Comparison of ENCODE assay signal across 11 cellular contexts in genomic region chr2:201887851-201888451, GRCh38.
DNase-seq lines count a peak whose midpoint lies in the region; ATAC-seq and TF ChIP-seq lines count a peak whose summit lies in the region.
"Had no signal": no experiment of that assay in that cellular context is flagged by ENCODE, and none has a peak within 500 bp of the region (broad histone marks: within the 10 kb centered on the region; RNA-seq: fewer than 3 reads in every experiment).

No MANE protein-coding gene starts in this region.

- no peaks in the 10 kb centered on the region for H3K36me3 Mint-ChIP-seq in neural crest cell (ENCODE audit: low read depth)
- H3K36me3 Mint-ChIP-seq: stimulated activated memory B cell treated with anti-CD40 and anti-IgM and Interleukin-4, amounts not matched to agents 10 μg/mL and 1 μg/mL and 100 μg/mL, for 72 hours had no signal

- no peak overlapping the region for H3K9ac ChIP-seq in endocrine pancreas (ENCODE audit: control insufficient read depth, insufficient read depth, low read length)

- H3K36me3 ChIP-seq in endocrine pancreas (ENCODE audit: control insufficient read depth, insufficient read depth, low read length), result no peaks in the 10 kb centered on the region
- H3K36me3 ChIP-seq: Peyer's patch had no signal

- H3K27ac Mint-ChIP-seq in neural crest cell (ENCODE audit: unreplicated experiment), result no peak overlapping the region
- H3K27ac Mint-ChIP-seq: CD4-positive, alpha-beta T cell; stimulated activated memory B cell treated with anti-CD40 and anti-IgM and Interleukin-4, amounts not matched to agents 10 μg/mL and 1 μg/mL and 100 μg/mL, for 72 hours had no signal

- H3K9me3 Mint-ChIP-seq in neural crest cell, result no peaks in the 10 kb centered on the region
- H3K9me3 Mint-ChIP-seq: CD4-positive, alpha-beta T cell; stimulated activated memory B cell treated with anti-CD40 and anti-IgM and Interleukin-4, amounts not matched to agents 10 μg/mL and 1 μg/mL and 100 μg/mL, for 72 hours had no signal

- DNase-seq in AG10803 (ENCODE audit: low read depth), result peak; percentile 20
- DNase-seq in NCI-H1436 treated with DMSO at 0.1 percent for 48 hours (lab: John Stamatoyannopoulos, UW), result peak; percentile 72
- no peak for DNase-seq in neural crest cell (ENCODE audit: low read depth, low spot score)
- DNase-seq in amygdala (lab: John Stamatoyannopoulos, UW), result no peak
- no peak for DNase-seq in germinal center (ENCODE audit: low spot score)
- DNase-seq: CD4-positive, alpha-beta T cell; Peyer's patch had no signal

- H3K27me3 Mint-ChIP-seq in neural crest cell (ENCODE audit: low read depth), result no peaks in the 10 kb centered on the region

- no peak for TF ChIP-seq CTCF in AG10803 (conservative IDR thresholded peaks at IDR 0.05; ENCODE audit: low read length)
- TF ChIP-seq CTCF in neural crest cell (conservative IDR thresholded peaks at IDR 0.05), result no peak

- peaks cover 54% of the 10 kb centered on the region for H3K4me1 Mint-ChIP-seq in neural crest cell
- H3K4me1 Mint-ChIP-seq: stimulated activated memory B cell treated with anti-CD40 and anti-IgM and Interleukin-4, amounts not matched to agents 10 μg/mL and 1 μg/mL and 100 μg/mL, for 72 hours had no signal

- H3K9me3 ChIP-seq in endocrine pancreas (ENCODE audit: control insufficient read depth, low read length), result no peaks in the 10 kb centered on the region
- H3K9me3 ChIP-seq: Peyer's patch had no signal

- H3K4me3 ChIP-seq in AG10803 (ENCODE audit: low read length), result peak overlapping the region; percentile 44
- peak overlapping the region; percentile 69 for H3K4me3 ChIP-seq in endocrine pancreas (ENCODE audit: control insufficient read depth, insufficient read depth, low read length)

- H3K27me3 ChIP-seq in endocrine pancreas (ENCODE audit: control insufficient read depth, insufficient read depth, low read length), result no peaks in the 10 kb centered on the region
- H3K27me3 ChIP-seq: Peyer's patch had no signal

- no peaks in the 10 kb centered on the region for H3K4me1 ChIP-seq in endocrine pancreas (ENCODE audit: control insufficient read depth, insufficient read depth, low read length)
- H3K4me1 ChIP-seq: Peyer's patch had no signal

- H3K4me3 Mint-ChIP-seq in neural crest cell, result peak overlapping the region; percentile 52
- H3K4me3 Mint-ChIP-seq: CD4-positive, alpha-beta T cell; stimulated activated memory B cell treated with anti-CD40 and anti-IgM and Interleukin-4, amounts not matched to agents 10 μg/mL and 1 μg/mL and 100 μg/mL, for 72 hours had no signal

- ATAC-seq in HG03460 (IDR thresholded peaks at IDR 0.05; ENCODE audit: unreplicated experiment) (no peak), GM21367 (IDR thresholded peaks at IDR 0.05; ENCODE audit: unreplicated experiment) (no peak)
- ATAC-seq: stimulated activated memory B cell treated with anti-CD40 and anti-IgM and Interleukin-4, amounts not matched to agents 10 μg/mL and 1 μg/mL and 100 μg/mL, for 72 hours had no signal

Comparison
In these comparisons a context has a peak if more than half of its experiments do, and no peak if none do; other contexts are left out.
1. DNase-seq: peak in AG10803 (single experiment) and NCI-H1436 treated with DMSO at 0.1 percent for 48 hours (single experiment); none in neural crest cell (single experiment), amygdala (0 of 56) and germinal center (single experiment).